Comparison of ENCODE assay signal across 17 cellular contexts in the genomic region with DNA sequence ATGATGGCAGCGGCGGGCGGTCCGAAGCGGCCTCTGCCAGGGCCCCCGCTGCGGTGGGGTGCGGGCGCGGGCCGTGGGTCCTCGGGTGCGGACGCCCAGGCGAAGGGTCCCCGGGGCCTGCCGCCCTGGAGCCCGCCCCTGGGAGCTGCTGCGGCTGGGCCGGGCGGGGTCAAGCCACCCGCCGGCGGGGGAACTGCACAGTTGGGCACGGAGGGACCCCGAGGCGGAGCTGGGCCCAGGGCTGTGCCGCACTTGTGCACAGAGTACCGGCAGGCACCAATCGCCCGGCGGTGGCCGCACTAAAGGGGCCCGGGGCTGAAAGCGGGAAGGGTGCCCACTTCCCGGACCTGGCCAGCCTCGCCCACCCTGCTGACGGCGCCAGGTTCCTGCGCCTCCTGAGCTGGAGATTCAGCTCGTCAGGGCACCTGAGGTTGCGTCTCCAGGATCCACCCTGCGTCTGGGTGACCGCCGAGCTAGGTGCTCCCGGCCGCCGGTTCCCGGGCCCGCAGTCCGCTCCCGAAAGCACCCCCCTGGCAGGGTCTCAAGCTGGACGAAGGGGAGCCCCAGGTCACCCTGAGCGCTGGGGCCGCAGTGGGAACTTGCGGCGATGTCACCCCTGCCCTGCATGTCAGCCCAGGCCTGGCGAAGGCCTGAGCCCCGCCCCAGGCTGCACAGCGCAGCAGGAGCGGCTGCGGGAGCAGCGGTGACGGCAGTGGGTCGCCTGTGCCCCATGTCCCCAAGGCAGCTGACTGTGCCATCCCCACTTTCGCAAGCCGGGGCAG. TPM values are rescaled to one million over a fixed set of nuclear protein-coding genes. Genes with fewer than 3 reads are reported as not detected.
A peak's percentile ranks its signal among the peaks of the same experiment; 100 is the strongest.
DNase-seq lines count a peak whose midpoint lies in the region; TF ChIP-seq lines count a peak whose summit lies in the region.
"Had no signal": no experiment of that assay in that cellular context is flagged by ENCODE, and none has a peak within 500 bp of the region (broad histone marks: within the 10 kb centered on the region; RNA-seq: fewer than 3 reads in every experiment).

No MANE protein-coding gene starts in this region.

- in situ Hi-C loops in GM13976 (cut with MboI; ENCODE audit: low sequenced_read_pairs, unreplicated experiment) = loop anchor here (5.0 kb wide), 1 partner anchor 292 kb away; no protein-coding TSS in a partner anchor

- H3K36me3 ChIP-seq in H7 (replicated peaks; ENCODE audit: control insufficient read depth, insufficient read depth, low read length) (no peaks in the 10 kb centered on the region), WERI-Rb-1 (no peaks in the 10 kb centered on the region), esophagus muscularis mucosa (no peaks in the 10 kb centered on the region)

- TF ChIP-seq POLR2A in esophagus muscularis mucosa (IDR thresholded peaks at IDR 0.05; ENCODE audit: low read depth) = no peak

- no peak overlapping the region for H3K27ac ChIP-seq in WERI-Rb-1
- no peak overlapping the region for H3K27ac ChIP-seq in esophagus muscularis mucosa (replicated peaks in 1 of 4)

- TF ChIP-seq CTCF in WERI-Rb-1 (IDR thresholded peaks at IDR 0.05; ENCODE audit: low read depth, low read length) = no peak
- no peak for TF ChIP-seq CTCF in esophagus muscularis mucosa (IDR thresholded peaks at IDR 0.05)
- TF ChIP-seq CTCF in GM13976 (IDR thresholded peaks at IDR 0.05; ENCODE audit: borderline replicate concordance, control extremely low read depth, extremely low read depth, insufficient read depth, missing control alignments) = no peak

- TF ChIP-seq EP300 in esophagus muscularis mucosa (IDR thresholded peaks at IDR 0.05) = no peak

- H3K9me3 ChIP-seq in WERI-Rb-1 (ENCODE audit: severe bottlenecking) = no peaks in the 10 kb centered on the region
- no peaks in the 10 kb centered on the region for H3K9me3 ChIP-seq in esophagus muscularis mucosa

- peaks cover 0 to 8% (median 5%) of the 10 kb centered on the region in 4 donors for H3K4me1 ChIP-seq in esophagus muscularis mucosa

- DNase-seq in H7 (peak; percentile 54), WERI-Rb-1 (peak; percentile 11), esophagus muscularis mucosa (ENCODE audit: extremely low spot score) (peak; percentile 42), retina (peak; percentile 60), hypothalamus (lab: John Stamatoyannopoulos, UW) (no peak), GM13976 (ENCODE audit: low spot score) (no peak)
- DNase-seq in effector CD8-positive, alpha-beta T cell (lab: John Stamatoyannopoulos, UW) = no peak
- DNase-seq: ACHN; CD4-positive, alpha-beta T cell; DMS53; KG1; NCI-H1436; NCI-H2029; NCI-H2171 treated with DMSO at 0.1 percent for 48 hours; NCI-H446 treated with DMSO at 0.1 percent for 48 hours; OCI-M1; SIG-M5 had no signal

- no peak overlapping the region for H3K4me3 ChIP-seq in H7 (ENCODE audit: insufficient read depth, low read depth, low read length)
- H3K4me3 ChIP-seq in WERI-Rb-1 (ENCODE audit: low read depth, low read length) = no peak overlapping the region
- peak overlapping the region in 1 of 4 donors; percentile 9 for H3K4me3 ChIP-seq in esophagus muscularis mucosa

- WGBS in esophagus muscularis mucosa = 25% methylated on average over 10 of the region's 67 CpGs

- intact Hi-C loops in esophagus muscularis mucosa (cut with DNase I) = no loop called here

- H3K27me3 ChIP-seq in H7 (ENCODE audit: control insufficient read depth, insufficient read depth, low read length) = no peaks in the 10 kb centered on the region
- H3K27me3 ChIP-seq in WERI-Rb-1 (ENCODE audit: insufficient read depth, low read depth, severe bottlenecking) = peaks cover 12% of the 10 kb centered on the region
- H3K27me3 ChIP-seq in esophagus muscularis mucosa = peaks cover 0 to 62% (median 18%) of the 10 kb centered on the region in 4 donors

RNA-seq across cellular contexts. Expression of gene ETV3, which starts 56.7 kb away (rescaled TPM):
- 20.2 and 22.5 TPM in 2 replicates for total RNA-seq in H7 (2014; rRNA removed; shearing (Covaris generic))
- 10 to 100 TPM; 16.6 to 20.0 (median 19.2) TPM for total RNA-seq in esophagus muscularis mucosa

Comparison
In these comparisons a context has a peak if more than half of its experiments do, and no peak if none do; other contexts are left out.
1. DNase-seq: peak in H7 (single experiment), WERI-Rb-1 (single experiment), esophagus muscularis mucosa (single experiment) and retina (single experiment); none in hypothalamus (0 of 51), effector CD8-positive, alpha-beta T cell (single experiment) and GM13976 (single experiment).